In the genomic region with DNA sequence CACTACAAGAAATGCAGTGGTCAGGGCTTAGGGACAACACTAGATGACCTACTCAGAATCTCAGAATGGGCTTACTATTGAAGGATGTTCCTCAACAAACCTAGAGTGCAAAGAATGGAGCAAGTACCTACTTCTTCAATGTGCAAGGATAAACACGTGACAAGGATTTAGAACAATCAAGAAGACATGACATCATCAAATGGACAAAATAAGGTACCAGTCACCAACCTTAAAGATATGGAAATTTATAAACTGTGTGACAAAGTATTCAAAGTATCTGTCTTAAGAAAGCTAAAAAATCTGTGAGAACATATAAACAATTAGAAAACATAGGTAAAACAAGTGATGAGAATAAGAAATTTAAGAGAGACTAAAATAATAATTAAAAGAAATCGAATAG, we compare ENCODE assay signal across 1 cellular context.
A peak's percentile ranks its signal among the peaks of the same experiment; 100 is the strongest.
TF ChIP-seq lines count a peak whose summit lies in the region.

No MANE protein-coding gene starts in this region.

TF ChIP-seq in HepG2, 621 proteins besides CTCF, POLR2A, EP300 and RAD21:
- TF ChIP-seq ZNF546 (CRISPR knock-in tag; conservative IDR thresholded peaks at IDR 0.05) (no peak), ATF7 (IDR thresholded peaks at IDR 0.05) (peak; percentile 78), ATF7 (CRISPR knock-in tag; IDR thresholded peaks at IDR 0.05) (no peak), CREB1 (IDR thresholded peaks at IDR 0.05) (peak; percentile 76), CREB1 (CRISPR knock-in tag; IDR thresholded peaks at IDR 0.05) (no peak), NBN (conservative IDR thresholded peaks at IDR 0.05) (no peak), ZNF558 (CRISPR knock-in tag; IDR thresholded peaks at IDR 0.05; ENCODE audit: borderline replicate concordance) (no peak)
